Comparison of ENCODE assay signal across 2 cellular contexts in genomic region chrX:116185163-116185562, GRCh38.
A peak's percentile ranks its signal among the peaks of the same experiment; 100 is the strongest.
TF ChIP-seq lines count a peak whose summit lies in the region.

No MANE protein-coding gene starts in this region.

TF ChIP-seq in A549, 52 proteins besides CTCF, POLR2A, EP300 and RAD21 (continued from another document):
- TF ChIP-seq JUN (IDR thresholded peaks at IDR 0.05) = no peak
- no peak for TF ChIP-seq KDM1A (IDR thresholded peaks at IDR 0.05; ENCODE audit: low read depth)
- TF ChIP-seq RFX5 (IDR thresholded peaks at IDR 0.05) = no peak
- TF ChIP-seq ZFP36 (IDR thresholded peaks at IDR 0.05; ENCODE audit: borderline replicate concordance, partially characterized antibody) = no peak
- TF ChIP-seq REST (IDR thresholded peaks at IDR 0.05) = no peak
- TF ChIP-seq CEBPB (IDR thresholded peaks at IDR 0.05) = no peak
- TF ChIP-seq RARB (CRISPR knock-in tag; IDR thresholded peaks at IDR 0.05) = no peak

TF ChIP-seq in HepG2, 621 proteins besides CTCF, POLR2A, EP300 and RAD21 (continued from another document):
- TF ChIP-seq ZNF646 (CRISPR knock-in tag; IDR thresholded peaks at IDR 0.05) (no peak), NCOR1 (IDR thresholded peaks at IDR 0.05; ENCODE audit: borderline replicate concordance, low read length) (peak; percentile 35; the same call in 1 of the 2 replicates), ZNF24 (IDR thresholded peaks at IDR 0.05) (no peak), STAT6 (CRISPR knock-in tag; IDR thresholded peaks at IDR 0.05; ENCODE audit: borderline replicate concordance) (no peak), ZNF512 (CRISPR knock-in tag; IDR thresholded peaks at IDR 0.05) (no peak), HNF4A (CRISPR knock-in tag; IDR thresholded peaks at IDR 0.05) (peak; percentile 48), SNAI1 (CRISPR knock-in tag; IDR thresholded peaks at IDR 0.05; ENCODE audit: borderline replicate concordance) (no peak), PBX2 (CRISPR knock-in tag; IDR thresholded peaks at IDR 0.05) (peak; percentile 64; the same call in 1 of the 2 replicates), DR1 (CRISPR knock-in tag; IDR thresholded peaks at IDR 0.05) (no peak), KAT2B (IDR thresholded peaks at IDR 0.05; ENCODE audit: borderline replicate concordance, low read depth, low read length) (0 out of 2 replicates have a peak, but pooled peaks have one; percentile 22), TBP (CRISPR knock-in tag; IDR thresholded peaks at IDR 0.05) (no peak), ZNF724P (CRISPR knock-in tag; IDR thresholded peaks at IDR 0.05; ENCODE audit: borderline replicate concordance) (no peak), GATAD1 (CRISPR knock-in tag; IDR thresholded peaks at IDR 0.05) (no peak), SMARCC2 (IDR thresholded peaks at IDR 0.05) (no peak), FOXP1 (IDR thresholded peaks at IDR 0.05) (no peak), FOXP1 (CRISPR knock-in tag; IDR thresholded peaks at IDR 0.05) (peak; percentile 40; the same call in 1 of the 2 replicates), LCORL (IDR thresholded peaks at IDR 0.05) (no peak), LCORL (CRISPR knock-in tag; IDR thresholded peaks at IDR 0.05) (no peak), ZNF777 (CRISPR knock-in tag; IDR thresholded peaks at IDR 0.05) (no peak), MXI1 (IDR thresholded peaks at IDR 0.05; ENCODE audit: borderline replicate concordance, low read depth, low read length) (no peak), ZNF530 (CRISPR knock-in tag; IDR thresholded peaks at IDR 0.05; ENCODE audit: low read depth) (no peak), ARID4A (CRISPR knock-in tag; IDR thresholded peaks at IDR 0.05; ENCODE audit: borderline replicate concordance) (no peak), ONECUT2 (CRISPR knock-in tag; IDR thresholded peaks at IDR 0.05) (peak; percentile 51; the same call in 1 of the 2 replicates), LBX2 (CRISPR knock-in tag; IDR thresholded peaks at IDR 0.05; ENCODE audit: borderline replicate concordance) (no peak), ZNF274 (CRISPR knock-in tag; IDR thresholded peaks at IDR 0.05) (no peak), GATAD2A (CRISPR knock-in tag; IDR thresholded peaks at IDR 0.05) (peak; percentile 33; the same call in 1 of the 2 replicates), PAXIP1 (CRISPR knock-in tag; conservative IDR thresholded peaks at IDR 0.05) (0 out of 2 replicates have a peak, but pooled peaks have one; percentile 15), PAX8 (CRISPR knock-in tag; IDR thresholded peaks at IDR 0.05; ENCODE audit: borderline replicate concordance) (no peak), ZBTB25 (CRISPR knock-in tag; IDR thresholded peaks at IDR 0.05) (no peak), MEF2D (CRISPR knock-in tag; IDR thresholded peaks at IDR 0.05) (no peak), DNMT1 (CRISPR knock-in tag; IDR thresholded peaks at IDR 0.05) (no peak), REL (CRISPR knock-in tag; conservative IDR thresholded peaks at IDR 0.05) (no peak)
